ENCODE assay signal across 1 cellular context in genomic region chr9:121154782-121155181, GRCh38.
TF ChIP-seq lines count a peak whose summit lies in the region.

No MANE protein-coding gene starts in this region.

TF ChIP-seq in K562, 482 proteins besides CTCF, POLR2A, EP300 and RAD21 (continued from another document and continues in another):
- TF ChIP-seq, protein P1, sequence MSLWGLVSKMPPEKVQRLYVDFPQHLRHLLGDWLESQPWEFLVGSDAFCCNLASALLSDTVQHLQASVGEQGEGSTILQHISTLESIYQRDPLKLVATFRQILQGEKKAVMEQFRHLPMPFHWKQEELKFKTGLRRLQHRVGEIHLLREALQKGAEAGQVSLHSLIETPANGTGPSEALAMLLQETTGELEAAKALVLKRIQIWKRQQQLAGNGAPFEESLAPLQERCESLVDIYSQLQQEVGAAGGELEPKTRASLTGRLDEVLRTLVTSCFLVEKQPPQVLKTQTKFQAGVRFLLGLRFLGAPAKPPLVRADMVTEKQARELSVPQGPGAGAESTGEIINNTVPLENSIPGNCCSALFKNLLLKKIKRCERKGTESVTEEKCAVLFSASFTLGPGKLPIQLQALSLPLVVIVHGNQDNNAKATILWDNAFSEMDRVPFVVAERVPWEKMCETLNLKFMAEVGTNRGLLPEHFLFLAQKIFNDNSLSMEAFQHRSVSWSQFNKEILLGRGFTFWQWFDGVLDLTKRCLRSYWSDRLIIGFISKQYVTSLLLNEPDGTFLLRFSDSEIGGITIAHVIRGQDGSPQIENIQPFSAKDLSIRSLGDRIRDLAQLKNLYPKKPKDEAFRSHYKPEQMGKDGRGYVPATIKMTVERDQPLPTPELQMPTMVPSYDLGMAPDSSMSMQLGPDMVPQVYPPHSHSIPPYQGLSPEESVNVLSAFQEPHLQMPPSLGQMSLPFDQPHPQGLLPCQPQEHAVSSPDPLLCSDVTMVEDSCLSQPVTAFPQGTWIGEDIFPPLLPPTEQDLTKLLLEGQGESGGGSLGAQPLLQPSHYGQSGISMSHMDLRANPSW (CRISPR knock-in tag; IDR thresholded peaks at IDR 0.05): no peak
- TF ChIP-seq SREBF1 (IDR thresholded peaks at IDR 0.05; ENCODE audit: borderline replicate concordance, low read depth, low read length): no peak
- TF ChIP-seq ZNF445 (CRISPR knock-in tag; IDR thresholded peaks at IDR 0.05; ENCODE audit: low read depth): no peak
- peak; percentile 43; the same call in 1 of the 2 replicates for TF ChIP-seq MBD2 (IDR thresholded peaks at IDR 0.05; ENCODE audit: borderline replicate concordance, low read depth)
- TF ChIP-seq PYGO2 (tag; IDR thresholded peaks at IDR 0.05): no peak
- TF ChIP-seq ZNF444 (CRISPR knock-in tag; IDR thresholded peaks at IDR 0.05): no peak
- no peak for TF ChIP-seq SIX5 (IDR thresholded peaks at IDR 0.05; ENCODE audit: borderline replicate concordance in 1 of 2, insufficient read depth in 1 of 2, low read depth in 1 of 2, low read length in 2 of 2)
- TF ChIP-seq TEAD4 (IDR thresholded peaks at IDR 0.05; ENCODE audit: low read length): peak; percentile 94
- TF ChIP-seq TEAD4 (CRISPR knock-in tag; IDR thresholded peaks at IDR 0.05; ENCODE audit: borderline replicate concordance): no peak
- TF ChIP-seq PTBP1 (IDR thresholded peaks at IDR 0.05; ENCODE audit: low read depth, low read length): no peak
- TF ChIP-seq CHAMP1 (IDR thresholded peaks at IDR 0.05): 0 out of 2 replicates have a peak, but pooled peaks have one; percentile 57
- TF ChIP-seq ZC3H4 (CRISPR knock-in tag; IDR thresholded peaks at IDR 0.05; ENCODE audit: borderline replicate concordance): no peak
- TF ChIP-seq CXXC5 (CRISPR knock-in tag; IDR thresholded peaks at IDR 0.05): 0 out of 2 replicates have a peak, but pooled peaks have one; percentile 10
- TF ChIP-seq ZNF780A (CRISPR knock-in tag; IDR thresholded peaks at IDR 0.05): no peak
- TF ChIP-seq, protein P2, sequence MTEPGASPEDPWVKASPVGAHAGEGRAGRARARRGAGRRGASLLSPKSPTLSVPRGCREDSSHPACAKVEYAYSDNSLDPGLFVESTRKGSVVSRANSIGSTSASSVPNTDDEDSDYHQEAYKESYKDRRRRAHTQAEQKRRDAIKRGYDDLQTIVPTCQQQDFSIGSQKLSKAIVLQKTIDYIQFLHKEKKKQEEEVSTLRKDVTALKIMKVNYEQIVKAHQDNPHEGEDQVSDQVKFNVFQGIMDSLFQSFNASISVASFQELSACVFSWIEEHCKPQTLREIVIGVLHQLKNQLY (CRISPR knock-in tag; conservative IDR thresholded peaks at IDR 0.05): no peak
- no peak for TF ChIP-seq KLF1 (tag; IDR thresholded peaks at IDR 0.05)
- TF ChIP-seq CBFA2T3 (IDR thresholded peaks at IDR 0.05): peak; percentile 96
- no peak for TF ChIP-seq ELF2 (CRISPR knock-in tag; IDR thresholded peaks at IDR 0.05)
- no peak for TF ChIP-seq HNRNPH1 (optimal IDR thresholded peaks at IDR 0.05; ENCODE audit: low read depth, low read length)
- TF ChIP-seq KDM2B (CRISPR knock-in tag; IDR thresholded peaks at IDR 0.05): no peak
- no peak for TF ChIP-seq TSC22D4 (tag; IDR thresholded peaks at IDR 0.05)
- TF ChIP-seq ZNF584 (CRISPR knock-in tag; IDR thresholded peaks at IDR 0.05; ENCODE audit: low read depth): no peak
- TF ChIP-seq ZNF277 (CRISPR knock-in tag; IDR thresholded peaks at IDR 0.05; ENCODE audit: borderline replicate concordance): no peak
- no peak for TF ChIP-seq PURB (CRISPR knock-in tag; IDR thresholded peaks at IDR 0.05; ENCODE audit: low read depth)
- no peak for TF ChIP-seq ZNF785 (CRISPR knock-in tag; IDR thresholded peaks at IDR 0.05)
- no peak for TF ChIP-seq ZKSCAN3 (CRISPR knock-in tag; IDR thresholded peaks at IDR 0.05)
- TF ChIP-seq ZNF263 (CRISPR knock-in tag; IDR thresholded peaks at IDR 0.05; ENCODE audit: borderline replicate concordance): no peak
- no peak for TF ChIP-seq FIP1L1 (IDR thresholded peaks at IDR 0.05; ENCODE audit: low read depth, low read length, poor library complexity, severe bottlenecking)
- TF ChIP-seq FOXJ3 (CRISPR knock-in tag; IDR thresholded peaks at IDR 0.05): no peak
- TF ChIP-seq, protein P3, sequence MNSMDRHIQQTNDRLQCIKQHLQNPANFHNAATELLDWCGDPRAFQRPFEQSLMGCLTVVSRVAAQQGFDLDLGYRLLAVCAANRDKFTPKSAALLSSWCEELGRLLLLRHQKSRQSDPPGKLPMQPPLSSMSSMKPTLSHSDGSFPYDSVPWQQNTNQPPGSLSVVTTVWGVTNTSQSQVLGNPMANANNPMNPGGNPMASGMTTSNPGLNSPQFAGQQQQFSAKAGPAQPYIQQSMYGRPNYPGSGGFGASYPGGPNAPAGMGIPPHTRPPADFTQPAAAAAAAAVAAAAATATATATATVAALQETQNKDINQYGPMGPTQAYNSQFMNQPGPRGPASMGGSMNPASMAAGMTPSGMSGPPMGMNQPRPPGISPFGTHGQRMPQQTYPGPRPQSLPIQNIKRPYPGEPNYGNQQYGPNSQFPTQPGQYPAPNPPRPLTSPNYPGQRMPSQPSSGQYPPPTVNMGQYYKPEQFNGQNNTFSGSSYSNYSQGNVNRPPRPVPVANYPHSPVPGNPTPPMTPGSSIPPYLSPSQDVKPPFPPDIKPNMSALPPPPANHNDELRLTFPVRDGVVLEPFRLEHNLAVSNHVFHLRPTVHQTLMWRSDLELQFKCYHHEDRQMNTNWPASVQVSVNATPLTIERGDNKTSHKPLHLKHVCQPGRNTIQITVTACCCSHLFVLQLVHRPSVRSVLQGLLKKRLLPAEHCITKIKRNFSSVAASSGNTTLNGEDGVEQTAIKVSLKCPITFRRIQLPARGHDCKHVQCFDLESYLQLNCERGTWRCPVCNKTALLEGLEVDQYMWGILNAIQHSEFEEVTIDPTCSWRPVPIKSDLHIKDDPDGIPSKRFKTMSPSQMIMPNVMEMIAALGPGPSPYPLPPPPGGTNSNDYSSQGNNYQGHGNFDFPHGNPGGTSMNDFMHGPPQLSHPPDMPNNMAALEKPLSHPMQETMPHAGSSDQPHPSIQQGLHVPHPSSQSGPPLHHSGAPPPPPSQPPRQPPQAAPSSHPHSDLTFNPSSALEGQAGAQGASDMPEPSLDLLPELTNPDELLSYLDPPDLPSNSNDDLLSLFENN (IDR thresholded peaks at IDR 0.05; ENCODE audit: low read depth in 2 of 2, low read length in 2 of 2): peak in 1 of 2 experiments; percentile 43; a peak in 1 of 4 replicates
- TF ChIP-seq DNMT1 (IDR thresholded peaks at IDR 0.05): no peak
- TF ChIP-seq PHB (CRISPR knock-in tag; IDR thresholded peaks at IDR 0.05): no peak
- TF ChIP-seq TAF1 (IDR thresholded peaks at IDR 0.05; ENCODE audit: control insufficient read depth, extremely low read depth, insufficient read depth, low read length, severe bottlenecking): no peak
- no peak for TF ChIP-seq USF1 (CRISPR knock-in tag; IDR thresholded peaks at IDR 0.05)
- no peak for TF ChIP-seq KDM4B (IDR thresholded peaks at IDR 0.05; ENCODE audit: borderline replicate concordance in 2 of 2, low read depth in 1 of 2)
- no peak for TF ChIP-seq SMC3 (conservative IDR thresholded peaks at IDR 0.05; ENCODE audit: insufficient read depth, low read depth, low read length)
- TF ChIP-seq SMAD3 (CRISPR knock-in tag; conservative IDR thresholded peaks at IDR 0.05): no peak
- TF ChIP-seq ETV1 (tag; conservative IDR thresholded peaks at IDR 0.05; ENCODE audit: low read depth): no peak
- TF ChIP-seq, protein P4, sequence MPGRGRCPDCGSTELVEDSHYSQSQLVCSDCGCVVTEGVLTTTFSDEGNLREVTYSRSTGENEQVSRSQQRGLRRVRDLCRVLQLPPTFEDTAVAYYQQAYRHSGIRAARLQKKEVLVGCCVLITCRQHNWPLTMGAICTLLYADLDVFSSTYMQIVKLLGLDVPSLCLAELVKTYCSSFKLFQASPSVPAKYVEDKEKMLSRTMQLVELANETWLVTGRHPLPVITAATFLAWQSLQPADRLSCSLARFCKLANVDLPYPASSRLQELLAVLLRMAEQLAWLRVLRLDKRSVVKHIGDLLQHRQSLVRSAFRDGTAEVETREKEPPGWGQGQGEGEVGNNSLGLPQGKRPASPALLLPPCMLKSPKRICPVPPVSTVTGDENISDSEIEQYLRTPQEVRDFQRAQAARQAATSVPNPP (IDR thresholded peaks at IDR 0.05; ENCODE audit: borderline replicate concordance, insufficient read depth, insufficient read length): no peak
- no peak for TF ChIP-seq NFATC3 (IDR thresholded peaks at IDR 0.05)
- TF ChIP-seq DACH1 (IDR thresholded peaks at IDR 0.05; ENCODE audit: partially characterized antibody): peak; percentile 66
- TF ChIP-seq LARP7 (IDR thresholded peaks at IDR 0.05): no peak
- no peak for TF ChIP-seq EWSR1 (IDR thresholded peaks at IDR 0.05; ENCODE audit: borderline replicate concordance, low read depth, partially characterized antibody)
- TF ChIP-seq NRF1 (conservative IDR thresholded peaks at IDR 0.05 in 1 of 2, IDR thresholded peaks at IDR 0.05 in 1 of 2): no peak
- no peak for TF ChIP-seq NFYB (IDR thresholded peaks at IDR 0.05; ENCODE audit: extremely low read depth, insufficient read length)
- no peak for TF ChIP-seq NKRF (IDR thresholded peaks at IDR 0.05; ENCODE audit: borderline replicate concordance)
- TF ChIP-seq ATF6 (CRISPR knock-in tag; IDR thresholded peaks at IDR 0.05): no peak
- TF ChIP-seq CAMTA2 (CRISPR knock-in tag; conservative IDR thresholded peaks at IDR 0.05): no peak
- TF ChIP-seq RNF219 (CRISPR knock-in tag; IDR thresholded peaks at IDR 0.05): no peak
- TF ChIP-seq SOX6 (IDR thresholded peaks at IDR 0.05): peak; percentile 98
